Comparison of ENCODE assay signal across 22 cellular contexts in genomic region chr10:72152286-72152685, GRCh38.
DNase-seq lines count a peak whose midpoint lies in the region; ATAC-seq and TF ChIP-seq lines count a peak whose summit lies in the region.
"Had no signal": no experiment of that assay in that cellular context is flagged by ENCODE, and none has a peak within 500 bp of the region (broad histone marks: within the 10 kb centered on the region; RNA-seq: fewer than 3 reads in every experiment).

No MANE protein-coding gene starts in this region.

- H2AFZ ChIP-seq in HCT116 (ENCODE audit: low read depth, low read length, poor library complexity, severe bottlenecking), result no peak overlapping the region

- no peaks in the 10 kb centered on the region for H3K79me2 ChIP-seq in HCT116 (ENCODE audit: insufficient read depth, low read length)

- H3K9me2 ChIP-seq in HCT116 (ENCODE audit: insufficient read depth), result no peaks in the 10 kb centered on the region

- intact Hi-C loops in HCT116 (cut with micrococcal nuclease), result no loop called here

- H3K4me3 Mint-ChIP-seq in nephron progenitor cell, result no peak overlapping the region
- H3K4me3 Mint-ChIP-seq in activated naive CD8-positive, alpha-beta T cell treated with anti-CD3 and anti-CD28 coated beads for 36 hours, result no peak overlapping the region
- H3K4me3 Mint-ChIP-seq: CD14-positive monocyte; CD4-positive, alpha-beta memory T cell; CD4-positive, CD25-positive, alpha-beta regulatory T cell; CD8-positive, alpha-beta memory T cell had no signal

- TF ChIP-seq RAD21 in HCT116 (IDR thresholded peaks at IDR 0.05; ENCODE audit: low read depth), result no peak

- no peak for TF ChIP-seq CTCF in HCT116 (IDR thresholded peaks at IDR 0.05 in 2 of 3, conservative IDR thresholded peaks at IDR 0.05 in 1 of 3; ENCODE audit: borderline replicate concordance in 1 of 3, insufficient read depth in 1 of 3, low read depth in 2 of 3, low read length in 2 of 3)
- no peak for TF ChIP-seq CTCF in nephron progenitor cell (IDR thresholded peaks at IDR 0.05)

- no peak overlapping the region for H3K4me2 ChIP-seq in HCT116 (ENCODE audit: low read length)
- H3K4me2 ChIP-seq: A549, BLaER1 had no signal

- no peak overlapping the region for H3K9ac ChIP-seq in HCT116 (ENCODE audit: low read length)
- H3K9ac ChIP-seq: BLaER1 had no signal

- no peak overlapping the region for H3K4me3 ChIP-seq in HCT116 (replicated peaks in 1 of 2; ENCODE audit: low read depth in 1 of 2, low read length in 2 of 2)
- H3K4me3 ChIP-seq: A549, BLaER1, GM12878 had no signal

- peak overlapping the region; percentile 68 for H3K27ac Mint-ChIP-seq in nephron progenitor cell
- H3K27ac Mint-ChIP-seq in activated naive CD8-positive, alpha-beta T cell treated with anti-CD3 and anti-CD28 coated beads for 36 hours, result no peak overlapping the region
- H3K27ac Mint-ChIP-seq: CD14-positive monocyte; CD4-positive, CD25-positive, alpha-beta regulatory T cell; CD8-positive, alpha-beta memory T cell had no signal

- H3K9me3 ChIP-seq in HCT116 (ENCODE audit: control insufficient read depth in 1 of 2, insufficient read depth in 1 of 2, low read depth in 1 of 2, low read length in 2 of 2), result no peaks in the 10 kb centered on the region
- H3K9me3 ChIP-seq: A549, BE2C, Caco-2 had no signal

- DNase-seq in COLO829 (ENCODE audit: low spot score) (peak; percentile 18), HCT116 (ENCODE audit: low read depth, low spot score) (no peak), SK-MEL-5 (ENCODE audit: low read depth, low spot score) (peak; percentile 60), nephron progenitor cell (no peak), DMS79 (lab: John Stamatoyannopoulos, UW) (no peak), ACHN (no peak)
- DNase-seq in activated naive CD8-positive, alpha-beta T cell treated with anti-CD3 and anti-CD28 coated beads for 36 hours, result no peak
- DNase-seq: BE2C; Caco-2; Calu3; CD4-positive, alpha-beta memory T cell; CD4-positive, CD25-positive, alpha-beta regulatory T cell; CD8-positive, alpha-beta memory T cell; DND-41; EL; GDM1 had no signal

- no peaks in the 10 kb centered on the region for H3K36me3 ChIP-seq in HCT116 (ENCODE audit: control insufficient read depth in 1 of 2, insufficient read depth in 2 of 2, low read length in 2 of 2)
- H3K36me3 ChIP-seq: BE2C had no signal

- H3K27me3 ChIP-seq in HCT116 (ENCODE audit: insufficient read depth, low read length), result no peaks in the 10 kb centered on the region
- H3K27me3 ChIP-seq: BE2C, BLaER1 had no signal

- H3K36me3 Mint-ChIP-seq in nephron progenitor cell (ENCODE audit: low read depth), result peaks cover 48% of the 10 kb centered on the region
- H3K36me3 Mint-ChIP-seq in activated naive CD8-positive, alpha-beta T cell treated with anti-CD3 and anti-CD28 coated beads for 36 hours, result peaks cover 39% of the 10 kb centered on the region

- no peaks in the 10 kb centered on the region for H3K4me1 ChIP-seq in HCT116 (ENCODE audit: control insufficient read depth in 1 of 2, insufficient read depth in 2 of 2, low read length in 2 of 2)
- H3K4me1 ChIP-seq: BLaER1, Caco-2 had no signal

- ATAC-seq in HCT116, result no peak
- no peak for ATAC-seq in HG02938 (IDR thresholded peaks at IDR 0.05; ENCODE audit: unreplicated experiment)
- ATAC-seq: A549, GM12878 had no signal

- no peaks in the 10 kb centered on the region for H3K27me3 Mint-ChIP-seq in nephron progenitor cell (ENCODE audit: low read depth, poor library complexity)
- H3K27me3 Mint-ChIP-seq in activated naive CD8-positive, alpha-beta T cell treated with anti-CD3 and anti-CD28 coated beads for 36 hours, result no peaks in the 10 kb centered on the region
- H3K27me3 Mint-ChIP-seq: CD4-positive, alpha-beta memory T cell; CD8-positive, alpha-beta memory T cell had no signal

- peaks cover 5% of the 10 kb centered on the region for H3K4me1 Mint-ChIP-seq in nephron progenitor cell
- H3K4me1 Mint-ChIP-seq in activated naive CD8-positive, alpha-beta T cell treated with anti-CD3 and anti-CD28 coated beads for 36 hours, result peaks cover 14% of the 10 kb centered on the region
- H3K4me1 Mint-ChIP-seq: CD14-positive monocyte; CD8-positive, alpha-beta memory T cell had no signal

- POLR2A ChIA-PET in HCT116 (lab: Charles Lee), result no interaction called here

- TSS peak; percentile 22 for BruUV-seq in HCT116 (replicated peaks; lab: Mats Ljungman, UMichigan)

- no peak for TF ChIP-seq POLR2A in HCT116 (IDR thresholded peaks at IDR 0.05; ENCODE audit: borderline replicate concordance, extremely low read depth, insufficient read depth, insufficient read length)

- H4K20me1 ChIP-seq in HCT116 (ENCODE audit: insufficient read depth), result no peaks in the 10 kb centered on the region
- H4K20me1 ChIP-seq: BLaER1 had no signal

- RAD21 ChIA-PET in HCT116 (lab: Charles Lee; ENCODE audit: low non-redundant PET in 1 of 2, low total read pairs in 2 of 2, uncharacterized antibody in 2 of 2, unreplicated experiment in 2 of 2), result no interaction called here

- H3K9me3 Mint-ChIP-seq in nephron progenitor cell, result peaks cover 11% of the 10 kb centered on the region
- no peaks in the 10 kb centered on the region for H3K9me3 Mint-ChIP-seq in activated naive CD8-positive, alpha-beta T cell treated with anti-CD3 and anti-CD28 coated beads for 36 hours
- H3K9me3 Mint-ChIP-seq: CD8-positive, alpha-beta memory T cell had no signal

- H3K27ac ChIP-seq in HCT116 (ENCODE audit: low read depth, low read length), result no peak overlapping the region
- H3K27ac ChIP-seq: 22Rv1, A549, BLaER1 had no signal

- in situ Hi-C loops in SK-MEL-5 (cut with HindIII; ENCODE audit: low pct_unique_long_range_greater_than_20kb, low sequenced_read_pairs) (no loop called here), ACHN (cut with HindIII; ENCODE audit: low pct_ligation_motif_present, low pct_unique_long_range_greater_than_20kb, low sequenced_read_pairs) (no loop called here)

- CTCF ChIA-PET in HCT116 (lab: Charles Lee), result no interaction called here

TF ChIP-seq in HCT116, 20 proteins besides CTCF, POLR2A, EP300 and RAD21 (continues in another document):
- no peak for TF ChIP-seq POLR2AphosphoS5 (IDR thresholded peaks at IDR 0.05; ENCODE audit: low read depth, low read length)
- TF ChIP-seq ZNF274 (IDR thresholded peaks at IDR 0.05; ENCODE audit: low read depth, low read length), result no peak
- no peak for TF ChIP-seq FOSL1 (IDR thresholded peaks at IDR 0.05; ENCODE audit: low read depth)
- no peak for TF ChIP-seq SIN3A (IDR thresholded peaks at IDR 0.05; ENCODE audit: low read depth)
- no peak for TF ChIP-seq YY1 (IDR thresholded peaks at IDR 0.05; ENCODE audit: extremely low read depth, insufficient replicate concordance, low read depth, low read length)
- TF ChIP-seq MAX (IDR thresholded peaks at IDR 0.05), result no peak
- TF ChIP-seq EZH2phosphoT487 (IDR thresholded peaks at IDR 0.05; ENCODE audit: borderline replicate concordance), result no peak
- no peak for TF ChIP-seq ELF1 (IDR thresholded peaks at IDR 0.05; ENCODE audit: borderline replicate concordance, low read depth)
- no peak for TF ChIP-seq ZFX (IDR thresholded peaks at IDR 0.05)
- no peak for TF ChIP-seq ZBTB33 (IDR thresholded peaks at IDR 0.05; ENCODE audit: extremely low read depth, insufficient replicate concordance, low read length)
- no peak for TF ChIP-seq SP1 (IDR thresholded peaks at IDR 0.05; ENCODE audit: low read depth)
- TF ChIP-seq TCF7L2 (IDR thresholded peaks at IDR 0.05; ENCODE audit: borderline replicate concordance, extremely low read depth, insufficient read depth, insufficient read length), result no peak
- no peak for TF ChIP-seq SRF (IDR thresholded peaks at IDR 0.05; ENCODE audit: low read depth)
- no peak for TF ChIP-seq JUND (IDR thresholded peaks at IDR 0.05)
- no peak for TF ChIP-seq CBX3 (IDR thresholded peaks at IDR 0.05; ENCODE audit: low read depth)
- no peak for TF ChIP-seq ATF3 (IDR thresholded peaks at IDR 0.05)
- TF ChIP-seq EZH2 (IDR thresholded peaks at IDR 0.05), result no peak
- TF ChIP-seq EGR1 (IDR thresholded peaks at IDR 0.05; ENCODE audit: low read depth), result no peak

Comparison
In these comparisons a context has a peak if more than half of its experiments do, and no peak if none do; other contexts are left out.
1. DNase-seq: peak in COLO829 (single experiment) and SK-MEL-5 (single experiment); none in HCT116 (single experiment), nephron progenitor cell (single experiment), DMS79 (single experiment), ACHN (single experiment) and activated naive CD8-positive, alpha-beta T cell treated with anti-CD3 and anti-CD28 coated beads for 36 hours (single experiment).